ENCODE assay signal across 20 cellular contexts in genomic region chr13:31413531-31413930, GRCh38.
DNase-seq lines count a peak whose midpoint lies in the region; FAIRE-seq and TF ChIP-seq lines count a peak whose summit lies in the region.
"Had no signal": no experiment of that assay in that cellular context is flagged by ENCODE, and none has a peak within 500 bp of the region (broad histone marks: within the 10 kb centered on the region; RNA-seq: fewer than 3 reads in every experiment).

No MANE protein-coding gene starts in this region.

- H3K36me3 ChIP-seq in GM23248 (ENCODE audit: low read depth) (no peaks in the 10 kb centered on the region), astrocyte (ENCODE audit: insufficient read depth, low read length) (no peaks in the 10 kb centered on the region), esophagus muscularis mucosa (no peaks in the 10 kb centered on the region), Peyer's patch (no peaks in the 10 kb centered on the region)
- H3K36me3 ChIP-seq: HAP-1 had no signal

- TF ChIP-seq EP300 in esophagus muscularis mucosa (IDR thresholded peaks at IDR 0.05) = no peak

- H3K9me2 ChIP-seq in GM23248 (ENCODE audit: insufficient read depth) = no peaks in the 10 kb centered on the region

- H3K4me2 ChIP-seq in GM23248 (ENCODE audit: unreplicated experiment) = no peak overlapping the region
- H3K4me2 ChIP-seq in astrocyte (ENCODE audit: low read length) = no peak overlapping the region

- H3K4me1 Mint-ChIP-seq in astrocyte (ENCODE audit: low read depth, unreplicated experiment) = no peaks in the 10 kb centered on the region
- H3K4me1 Mint-ChIP-seq: CD4-positive, alpha-beta memory T cell had no signal

- H3K9me3 ChIP-seq in GM23248 (ENCODE audit: low read depth) (no peaks in the 10 kb centered on the region), astrocyte (ENCODE audit: insufficient read depth, low read depth, low read length) (no peaks in the 10 kb centered on the region), esophagus muscularis mucosa (no peaks in the 10 kb centered on the region), Peyer's patch (no peaks in the 10 kb centered on the region)
- H3K9me3 ChIP-seq: HAP-1 had no signal

- H3K4me3 ChIP-seq in GM23248 = no peak overlapping the region
- H3K4me3 ChIP-seq in astrocyte (ENCODE audit: insufficient read depth, low read depth, low read length) = no peak overlapping the region
- H3K4me3 ChIP-seq in esophagus muscularis mucosa = no peak overlapping the region
- H3K4me3 ChIP-seq in Peyer's patch = no peak overlapping the region
- H3K4me3 ChIP-seq: GM12878, HAP-1 had no signal

- H3K27me3 ChIP-seq in GM23248 (replicated peaks; ENCODE audit: insufficient read depth) = peaks cover 23% of the 10 kb centered on the region
- H3K27me3 ChIP-seq in astrocyte (ENCODE audit: insufficient read depth, low read length) = no peaks in the 10 kb centered on the region
- peaks cover 0 to 4% (median 0%) of the 10 kb centered on the region in 4 donors for H3K27me3 ChIP-seq in esophagus muscularis mucosa
- H3K27me3 ChIP-seq in Peyer's patch = no peaks in the 10 kb centered on the region

- 21% methylated on average over 3 of the region's 3 CpGs for WGBS in GM23248 (ENCODE audit: low coverage in 1 of 2, low lambda C conversion rate in 2 of 2, missing lambda C conversion rate in 2 of 2), 2 experiments
- WGBS in esophagus muscularis mucosa = 60% methylated on average over 3 of the region's 3 CpGs

- peak overlapping the region; percentile 51 for H3K27ac Mint-ChIP-seq in astrocyte (ENCODE audit: unreplicated experiment)
- H3K27ac Mint-ChIP-seq: CD4-positive, alpha-beta memory T cell; HFFc6 had no signal

- H3K4me1 ChIP-seq in GM23248 (ENCODE audit: insufficient read depth) = no peaks in the 10 kb centered on the region
- H3K4me1 ChIP-seq in astrocyte (ENCODE audit: insufficient read depth, low read length) = no peaks in the 10 kb centered on the region
- H3K4me1 ChIP-seq in esophagus muscularis mucosa = no peaks in the 10 kb centered on the region
- H3K4me1 ChIP-seq in Peyer's patch = no peaks in the 10 kb centered on the region

- H3K27me3 Mint-ChIP-seq in astrocyte (ENCODE audit: low read depth, unreplicated experiment) = peaks cover 12% of the 10 kb centered on the region

- H3K9me3 Mint-ChIP-seq in astrocyte (ENCODE audit: unreplicated experiment) = no peaks in the 10 kb centered on the region
- H3K9me3 Mint-ChIP-seq: CD4-positive, alpha-beta memory T cell; HFFc6 had no signal

- no peak overlapping the region for H3K9ac ChIP-seq in GM23248
- H3K9ac ChIP-seq in astrocyte (ENCODE audit: low read length) = no peak overlapping the region

- no peaks in the 10 kb centered on the region for H3K36me3 Mint-ChIP-seq in astrocyte (ENCODE audit: low read depth, unreplicated experiment)
- H3K36me3 Mint-ChIP-seq: CD4-positive, alpha-beta memory T cell had no signal

- no peak for TF ChIP-seq CTCF in astrocyte (IDR thresholded peaks at IDR 0.05; ENCODE audit: insufficient read depth, low read depth, low read length)
- no peak for TF ChIP-seq CTCF in esophagus muscularis mucosa (IDR thresholded peaks at IDR 0.05)
- TF ChIP-seq CTCF in Peyer's patch (IDR thresholded peaks at IDR 0.05) = no peak

- H3K79me2 ChIP-seq in GM23248 (ENCODE audit: insufficient read depth) = no peaks in the 10 kb centered on the region
- H3K79me2 ChIP-seq in astrocyte (ENCODE audit: insufficient read depth, low read length) = no peaks in the 10 kb centered on the region

- H3K4me3 Mint-ChIP-seq in astrocyte (ENCODE audit: unreplicated experiment) = no peak overlapping the region
- H3K4me3 Mint-ChIP-seq: CD4-positive, alpha-beta memory T cell; HFFc6 had no signal

- H3K27ac ChIP-seq in GM23248 = no peak overlapping the region
- no peak overlapping the region for H3K27ac ChIP-seq in astrocyte (ENCODE audit: low read depth, low read length)
- H3K27ac ChIP-seq in esophagus muscularis mucosa (replicated peaks in 1 of 4) = no peak overlapping the region
- no peak overlapping the region for H3K27ac ChIP-seq in Peyer's patch

- intact Hi-C loops in esophagus muscularis mucosa (cut with DNase I) = no loop called here

- H2AFZ ChIP-seq in GM23248 (no peak overlapping the region), astrocyte (ENCODE audit: low read depth, low read length) (no peak overlapping the region)

- DNase-seq in GM23248 (peak; percentile 29), astrocyte (ENCODE audit: low read depth) (no peak), esophagus muscularis mucosa (ENCODE audit: extremely low spot score) (peak; percentile 29), DMS 273 (lab: John Stamatoyannopoulos, UW; ENCODE audit: unreplicated experiment) (no peak), Peyer's patch (no peak)
- DNase-seq in activated effector memory CD4-positive, alpha-beta T cell treated with Interleukin-2 at 50 U/mL for 16 hours = no peak
- DNase-seq: AML-193; C1 segment of cervical spinal cord; CD4-positive, alpha-beta memory T cell; COR-L47; DMS 273 treated with DMSO at 0.1 percent for 48 hours; DMS79; EL; GDM1; GOT3; HFFc6 had no signal

- TF ChIP-seq POLR2A in esophagus muscularis mucosa (IDR thresholded peaks at IDR 0.05; ENCODE audit: low read depth) (no peak), Peyer's patch (IDR thresholded peaks at IDR 0.05) (no peak)

- H3F3A ChIP-seq in GM23248 (ENCODE audit: insufficient read depth) = no peaks in the 10 kb centered on the region

- FAIRE-seq in astrocyte (lab: Jason Lieb, UNC) = no peak
- FAIRE-seq: GM12878, GM18507, H54 had no signal

- in situ Hi-C loops in GM23248 (cut with MboI) = no loop called here

- no peaks in the 10 kb centered on the region for H4K20me1 ChIP-seq in GM23248 (ENCODE audit: insufficient read depth)
- no peaks in the 10 kb centered on the region for H4K20me1 ChIP-seq in astrocyte (ENCODE audit: insufficient read depth, low read length)

Comparison
In these comparisons a context has a peak if more than half of its experiments do, and no peak if none do; other contexts are left out.
1. DNase-seq: peak in GM23248 (single experiment) and esophagus muscularis mucosa (single experiment); none in astrocyte (single experiment), DMS 273 (single experiment), activated effector memory CD4-positive, alpha-beta T cell treated with Interleukin-2 at 50 U/mL for 16 hours (single experiment) and Peyer's patch (0 of 3).